9 cellular contexts compared by ENCODE assay signal in the genomic region with DNA sequence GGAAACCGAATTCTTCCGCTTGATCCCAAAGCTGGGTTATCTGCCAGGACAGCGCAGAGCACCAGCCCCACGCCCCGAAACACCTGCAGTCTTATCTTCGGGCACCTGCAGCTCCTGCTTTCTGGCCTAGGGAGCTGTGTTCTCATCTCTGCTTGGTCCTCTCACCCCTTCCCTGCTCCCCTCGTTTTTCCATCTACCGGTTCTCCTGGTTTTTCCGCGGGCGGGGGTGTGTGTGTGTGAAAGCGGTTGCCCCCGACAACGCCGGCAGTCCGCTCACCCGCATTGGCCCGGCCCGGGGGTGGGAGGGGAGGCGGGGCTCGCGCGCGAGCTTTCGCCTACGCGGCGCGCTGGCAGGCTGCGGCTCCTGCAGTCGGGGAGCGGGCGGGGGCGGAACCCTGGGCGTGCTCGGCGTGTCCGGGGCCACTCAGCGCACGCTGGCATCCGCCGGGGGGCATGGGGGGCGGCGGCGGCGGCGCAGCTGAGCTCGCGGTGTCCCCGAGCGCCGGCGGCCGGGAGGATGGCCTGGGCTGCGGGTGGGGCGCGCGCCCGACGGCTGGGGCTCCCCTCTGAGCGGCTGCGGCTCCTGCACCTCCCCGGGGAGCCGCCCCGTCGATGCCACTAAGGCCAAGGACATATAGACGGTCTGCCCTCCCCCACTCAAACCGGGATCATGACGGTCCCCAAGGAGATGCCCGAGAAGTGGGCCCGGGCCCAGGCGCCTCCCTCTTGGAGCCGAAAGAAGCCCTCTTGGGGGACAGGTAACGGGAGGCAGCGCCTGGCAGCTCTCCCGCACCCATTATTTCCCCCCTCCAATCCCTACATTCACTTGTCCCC. TPM values are rescaled to one million over a fixed set of nuclear protein-coding genes. Genes with fewer than 3 reads are reported as not detected.
DNase-seq lines count a peak whose midpoint lies in the region; ATAC-seq and TF ChIP-seq lines count a peak whose summit lies in the region.
"Had no signal": no experiment of that assay in that cellular context is flagged by ENCODE, and none has a peak within 500 bp of the region (broad histone marks: within the 10 kb centered on the region; RNA-seq: fewer than 3 reads in every experiment).

No MANE protein-coding gene starts in this region.

- H3K4me1 ChIP-seq in Caco-2 (peaks cover 6% of the 10 kb centered on the region; the same call in 1 of the 2 replicates), OCI-LY7 (ENCODE audit: insufficient read depth, low read length, poor library complexity, severe bottlenecking) (peaks cover 31% of the 10 kb centered on the region)

- H4K20me1 ChIP-seq in OCI-LY7 (ENCODE audit: insufficient read depth, low read length) = no peaks in the 10 kb centered on the region

- DNase-seq in Caco-2 (peak; percentile 57 to 77), OCI-LY7 (ENCODE audit: low spot score) (no peak), fibroblast of mammary gland (ENCODE audit: low read depth) (peak; percentile 51)
- DNase-seq in activated T-helper 2 cell treated with anti-CD3 and anti-CD28 coated beads, Interferon-gamma antibody, Interleukin-2, Interleukin-4, amounts not matched to agents 10 μg/mL and 5 μg/mL and 100 μg/mL, durations not matched to agents 14 hours and 24 hours and 36 hours (ENCODE audit: low spot score) = peak; percentile 83
- DNase-seq in natural killer cell treated with Interleukin-12 subunit alpha and Interleukin-12 subunit beta and Interleukin-15 and Interleukin-18, amount 100 ng/mL, for 72 hours (ENCODE audit: low spot score) = peak; percentile 95

- H3K27ac ChIP-seq in OCI-LY7 (ENCODE audit: low read depth, low read length, poor library complexity, severe bottlenecking) = no peak overlapping the region

- H3K27me3 ChIP-seq in Caco-2 (replicated peaks; ENCODE audit: control insufficient read depth, insufficient read depth, low read length) = no peaks in the 10 kb centered on the region

- POLR2A ChIA-PET in Caco-2 (lab: Charles Lee) (interaction anchor here (0.5 to 0.7 kb wide), 2 partner anchors 25 to 310 kb away, joined by 4 to 5 read pairs; no protein-coding TSS in a partner anchor), OCI-LY7 (lab: Charles Lee) (no interaction called here)

- peak overlapping the region; percentile 51 for H3K4me3 ChIP-seq in Caco-2 (ENCODE audit: low read depth, low read length)
- H3K4me3 ChIP-seq in OCI-LY7 (ENCODE audit: low read depth, low read length, poor library complexity, severe bottlenecking) = no peak overlapping the region
- peak overlapping the region; percentile 44 for H3K4me3 ChIP-seq in fibroblast of mammary gland (ENCODE audit: control insufficient read depth, low read depth, low read length)

- peak overlapping the region; percentile 19; the same call in 1 of the 2 replicates for H3K4me2 ChIP-seq in OCI-LY7 (ENCODE audit: low read length)

- H3K9me2 ChIP-seq in OCI-LY7 (ENCODE audit: insufficient read depth, low read length) = no peaks in the 10 kb centered on the region

- H3K4me1 Mint-ChIP-seq in Caco-2 (ENCODE audit: low read depth, unreplicated experiment) = peaks cover 21% of the 10 kb centered on the region
- H3K4me1 Mint-ChIP-seq in activated T-helper 2 cell treated with anti-CD3 and anti-CD28 coated beads, Interferon-gamma antibody, Interleukin-2, Interleukin-4, amounts not matched to agents 10 μg/mL and 5 μg/mL and 100 μg/mL, durations not matched to agents 14 hours and 24 hours and 36 hours (ENCODE audit: low read depth) = peaks cover 52% of the 10 kb centered on the region
- H3K4me1 Mint-ChIP-seq in natural killer cell treated with Interleukin-12 subunit alpha and Interleukin-12 subunit beta and Interleukin-15 and Interleukin-18, amount 100 ng/mL, for 72 hours (ENCODE audit: low read depth in 2 of 2) = peaks cover 44 to 46% of the 10 kb centered on the region in 2 donors
- H3K4me1 Mint-ChIP-seq in stimulated activated memory B cell treated with anti-CD40 and anti-IgM and Interleukin-4, amounts not matched to agents 10 μg/mL and 1 μg/mL and 100 μg/mL, for 72 hours = peaks cover 56% of the 10 kb centered on the region

- no peaks in the 10 kb centered on the region for H3K27me3 Mint-ChIP-seq in Caco-2 (ENCODE audit: insufficient read depth, unreplicated experiment)
- peaks cover 4% of the 10 kb centered on the region for H3K27me3 Mint-ChIP-seq in activated T-helper 2 cell treated with anti-CD3 and anti-CD28 coated beads, Interferon-gamma antibody, Interleukin-2, Interleukin-4, amounts not matched to agents 10 μg/mL and 5 μg/mL and 100 μg/mL, durations not matched to agents 14 hours and 24 hours and 36 hours (ENCODE audit: low read depth)
- H3K27me3 Mint-ChIP-seq in natural killer cell treated with Interleukin-12 subunit alpha and Interleukin-12 subunit beta and Interleukin-15 and Interleukin-18, amount 100 ng/mL, for 72 hours = no peaks in the 10 kb centered on the region
- no peaks in the 10 kb centered on the region for H3K27me3 Mint-ChIP-seq in stimulated activated memory B cell treated with anti-CD40 and anti-IgM and Interleukin-4, amounts not matched to agents 10 μg/mL and 1 μg/mL and 100 μg/mL, for 72 hours

- no peaks in the 10 kb centered on the region for H3K36me3 Mint-ChIP-seq in Caco-2 (ENCODE audit: insufficient read depth, unreplicated experiment)
- H3K36me3 Mint-ChIP-seq in activated T-helper 2 cell treated with anti-CD3 and anti-CD28 coated beads, Interferon-gamma antibody, Interleukin-2, Interleukin-4, amounts not matched to agents 10 μg/mL and 5 μg/mL and 100 μg/mL, durations not matched to agents 14 hours and 24 hours and 36 hours (ENCODE audit: low read depth) = peaks cover 31% of the 10 kb centered on the region
- H3K36me3 Mint-ChIP-seq in natural killer cell treated with Interleukin-12 subunit alpha and Interleukin-12 subunit beta and Interleukin-15 and Interleukin-18, amount 100 ng/mL, for 72 hours = peaks cover 8% of the 10 kb centered on the region
- H3K36me3 Mint-ChIP-seq in stimulated activated memory B cell treated with anti-CD40 and anti-IgM and Interleukin-4, amounts not matched to agents 10 μg/mL and 1 μg/mL and 100 μg/mL, for 72 hours = peaks cover 17% of the 10 kb centered on the region

- TF ChIP-seq CTCF in Caco-2 (IDR thresholded peaks at IDR 0.05; ENCODE audit: insufficient read depth in 1 of 2, low read depth in 1 of 2, low read length in 1 of 2, severe bottlenecking in 1 of 2, unreplicated experiment in 1 of 2) (no peak), OCI-LY7 (conservative IDR thresholded peaks at IDR 0.05; ENCODE audit: low read length) (no peak), fibroblast of mammary gland (conservative IDR thresholded peaks at IDR 0.05; ENCODE audit: control insufficient read depth, insufficient read depth, low read depth, low read length) (no peak)

- H3K9me3 ChIP-seq in Caco-2 = no peaks in the 10 kb centered on the region
- H3K9me3 ChIP-seq in OCI-LY7 (ENCODE audit: low read length) = no peaks in the 10 kb centered on the region

- no peak overlapping the region for H2AFZ ChIP-seq in OCI-LY7 (ENCODE audit: low read length)

- no peaks in the 10 kb centered on the region for H3K9me3 Mint-ChIP-seq in Caco-2 (ENCODE audit: unreplicated experiment)
- no peaks in the 10 kb centered on the region for H3K9me3 Mint-ChIP-seq in activated T-helper 2 cell treated with anti-CD3 and anti-CD28 coated beads, Interferon-gamma antibody, Interleukin-2, Interleukin-4, amounts not matched to agents 10 μg/mL and 5 μg/mL and 100 μg/mL, durations not matched to agents 14 hours and 24 hours and 36 hours
- no peaks in the 10 kb centered on the region for H3K9me3 Mint-ChIP-seq in natural killer cell treated with Interleukin-12 subunit alpha and Interleukin-12 subunit beta and Interleukin-15 and Interleukin-18, amount 100 ng/mL, for 72 hours
- H3K9me3 Mint-ChIP-seq in stimulated activated memory B cell treated with anti-CD40 and anti-IgM and Interleukin-4, amounts not matched to agents 10 μg/mL and 1 μg/mL and 100 μg/mL, for 72 hours = no peaks in the 10 kb centered on the region

- intact Hi-C loops in Caco-2 (cut with micrococcal nuclease; ENCODE audit: unreplicated experiment) (no loop called here), OCI-LY7 (cut with micrococcal nuclease; ENCODE audit: unreplicated experiment) (loop anchor here (10.0 kb wide), 1 partner anchor 216 kb away; no protein-coding TSS in a partner anchor)
- intact Hi-C loops in activated T-helper 2 cell treated with anti-CD3 and anti-CD28 coated beads, Interferon-gamma antibody, Interleukin-2, Interleukin-4, amounts not matched to agents 10 μg/mL and 5 μg/mL and 100 μg/mL, durations not matched to agents 14 hours and 24 hours and 36 hours (cut with micrococcal nuclease) = loop anchor here (5.0 to 10.0 kb wide), 3 partner anchors 146 to 626 kb away; partner anchors contain the start of genes PBXIP1 and UBE2Q1

- H3K27ac Mint-ChIP-seq in Caco-2 (ENCODE audit: unreplicated experiment) = no peak overlapping the region
- no peak overlapping the region for H3K27ac Mint-ChIP-seq in activated T-helper 2 cell treated with anti-CD3 and anti-CD28 coated beads, Interferon-gamma antibody, Interleukin-2, Interleukin-4, amounts not matched to agents 10 μg/mL and 5 μg/mL and 100 μg/mL, durations not matched to agents 14 hours and 24 hours and 36 hours
- peak overlapping the region in 1 of 2 donors; percentile 23 for H3K27ac Mint-ChIP-seq in natural killer cell treated with Interleukin-12 subunit alpha and Interleukin-12 subunit beta and Interleukin-15 and Interleukin-18, amount 100 ng/mL, for 72 hours
- no peak overlapping the region for H3K27ac Mint-ChIP-seq in stimulated activated memory B cell treated with anti-CD40 and anti-IgM and Interleukin-4, amounts not matched to agents 10 μg/mL and 1 μg/mL and 100 μg/mL, for 72 hours

- H3K36me3 ChIP-seq in Caco-2 (ENCODE audit: control insufficient read depth, insufficient read depth, low read length) (no peaks in the 10 kb centered on the region), OCI-LY7 (ENCODE audit: insufficient read depth, low read length) (peaks cover 12% of the 10 kb centered on the region; the same call in 1 of the 2 replicates)

- peak; percentile 50 for ATAC-seq in HG02642 (IDR thresholded peaks at IDR 0.05; ENCODE audit: poor library complexity, unreplicated experiment)
- peak; percentile 87 to 91 for ATAC-seq in natural killer cell treated with Interleukin-12 subunit alpha and Interleukin-12 subunit beta and Interleukin-15 and Interleukin-18, amount 100 ng/mL, for 72 hours
- peak; percentile 75 for ATAC-seq in stimulated activated memory B cell treated with anti-CD40 and anti-IgM and Interleukin-4, amounts not matched to agents 10 μg/mL and 1 μg/mL and 100 μg/mL, for 72 hours
- ATAC-seq in HG03521 (IDR thresholded peaks at IDR 0.05; ENCODE audit: unreplicated experiment) = no peak

- CTCF ChIA-PET in Caco-2 (lab: Charles Lee) (interaction anchor here (0.6 to 0.7 kb wide), 2 partner anchors 77 to 129 kb away, joined by 4 read pairs; no protein-coding TSS in a partner anchor), OCI-LY7 (lab: Charles Lee; ENCODE audit: unreplicated experiment) (interaction anchor here (1.1 kb wide), 1 partner anchor 51 kb away, joined by 4 read pairs; no protein-coding TSS in a partner anchor)

- H3K79me2 ChIP-seq in OCI-LY7 (ENCODE audit: insufficient read depth, low read depth, low read length) = no peaks in the 10 kb centered on the region

- BruUV-seq in Caco-2 (replicated peaks; lab: Mats Ljungman, UMichigan) (no TSS peak), OCI-LY7 (replicated peaks; lab: Mats Ljungman, UMichigan) (no TSS peak)

- peak overlapping the region; percentile 73 for H3K4me3 Mint-ChIP-seq in Caco-2 (ENCODE audit: unreplicated experiment)
- peak overlapping the region; percentile 75 for H3K4me3 Mint-ChIP-seq in activated T-helper 2 cell treated with anti-CD3 and anti-CD28 coated beads, Interferon-gamma antibody, Interleukin-2, Interleukin-4, amounts not matched to agents 10 μg/mL and 5 μg/mL and 100 μg/mL, durations not matched to agents 14 hours and 24 hours and 36 hours (ENCODE audit: low read depth)
- peak overlapping the region; percentile 82 for H3K4me3 Mint-ChIP-seq in natural killer cell treated with Interleukin-12 subunit alpha and Interleukin-12 subunit beta and Interleukin-15 and Interleukin-18, amount 100 ng/mL, for 72 hours
- H3K4me3 Mint-ChIP-seq in stimulated activated memory B cell treated with anti-CD40 and anti-IgM and Interleukin-4, amounts not matched to agents 10 μg/mL and 1 μg/mL and 100 μg/mL, for 72 hours = peak overlapping the region; percentile 78

RNA-seq across cellular contexts. Expression of gene ATP8B2, which starts 3.2 kb away (rescaled TPM):
- 10.5 and 10.6 TPM in 2 replicates for total RNA-seq in Caco-2 (2022)
- 20.3 and 28.8 TPM in 2 replicates for total RNA-seq in OCI-LY7 (2014; rRNA removed; shearing (Covaris generic))
- 10.2 and 11.5 TPM in 2 replicates for total RNA-seq in OCI-LY7 (2022)
- total RNA-seq in activated T-helper 2 cell treated with anti-CD3 and anti-CD28 coated beads, Interferon-gamma antibody, Interleukin-2, Interleukin-4, amounts not matched to agents 10 μg/mL and 5 μg/mL and 100 μg/mL, durations not matched to agents 14 hours and 24 hours and 36 hours = 44.0 and 47.0 TPM in 2 replicates
- 10 to 100 TPM; 29.2 to 60.6 TPM for total RNA-seq in natural killer cell treated with Interleukin-12 subunit alpha and Interleukin-12 subunit beta and Interleukin-15 and Interleukin-18, amount 100 ng/mL, for 72 hours

RNA-seq across cellular contexts. Expression of gene AQP10, which starts 7.6 kb away (rescaled TPM):
- 0.50 and 1.3 TPM in 2 replicates for total RNA-seq in Caco-2 (2022)
- not detected in 2 replicates for total RNA-seq in OCI-LY7 (2014; rRNA removed; shearing (Covaris generic))
- not detected in 2 replicates for total RNA-seq in OCI-LY7 (2022)
- not detected in 2 replicates for total RNA-seq in activated T-helper 2 cell treated with anti-CD3 and anti-CD28 coated beads, Interferon-gamma antibody, Interleukin-2, Interleukin-4, amounts not matched to agents 10 μg/mL and 5 μg/mL and 100 μg/mL, durations not matched to agents 14 hours and 24 hours and 36 hours
- total RNA-seq in natural killer cell treated with Interleukin-12 subunit alpha and Interleukin-12 subunit beta and Interleukin-15 and Interleukin-18, amount 100 ng/mL, for 72 hours = not detected
- total RNA-seq: M059J had no signal

RNA-seq across cellular contexts. Expression of gene HAX1, which starts 56.1 kb away (rescaled TPM):
- total RNA-seq in Caco-2 (2022) = 135 and 138 TPM in 2 replicates
- total RNA-seq in OCI-LY7 (2014; rRNA removed; shearing (Covaris generic)) = 196 and 208 TPM in 2 replicates
- 170 and 174 TPM in 2 replicates for total RNA-seq in OCI-LY7 (2022)
- total RNA-seq in activated T-helper 2 cell treated with anti-CD3 and anti-CD28 coated beads, Interferon-gamma antibody, Interleukin-2, Interleukin-4, amounts not matched to agents 10 μg/mL and 5 μg/mL and 100 μg/mL, durations not matched to agents 14 hours and 24 hours and 36 hours = 112 and 113 TPM in 2 replicates
- total RNA-seq in natural killer cell treated with Interleukin-12 subunit alpha and Interleukin-12 subunit beta and Interleukin-15 and Interleukin-18, amount 100 ng/mL, for 72 hours = 100 to 1,000 TPM; 131 to 136 TPM
